Comparison of ENCODE assay signal across 1 cellular context in the genomic region with DNA sequence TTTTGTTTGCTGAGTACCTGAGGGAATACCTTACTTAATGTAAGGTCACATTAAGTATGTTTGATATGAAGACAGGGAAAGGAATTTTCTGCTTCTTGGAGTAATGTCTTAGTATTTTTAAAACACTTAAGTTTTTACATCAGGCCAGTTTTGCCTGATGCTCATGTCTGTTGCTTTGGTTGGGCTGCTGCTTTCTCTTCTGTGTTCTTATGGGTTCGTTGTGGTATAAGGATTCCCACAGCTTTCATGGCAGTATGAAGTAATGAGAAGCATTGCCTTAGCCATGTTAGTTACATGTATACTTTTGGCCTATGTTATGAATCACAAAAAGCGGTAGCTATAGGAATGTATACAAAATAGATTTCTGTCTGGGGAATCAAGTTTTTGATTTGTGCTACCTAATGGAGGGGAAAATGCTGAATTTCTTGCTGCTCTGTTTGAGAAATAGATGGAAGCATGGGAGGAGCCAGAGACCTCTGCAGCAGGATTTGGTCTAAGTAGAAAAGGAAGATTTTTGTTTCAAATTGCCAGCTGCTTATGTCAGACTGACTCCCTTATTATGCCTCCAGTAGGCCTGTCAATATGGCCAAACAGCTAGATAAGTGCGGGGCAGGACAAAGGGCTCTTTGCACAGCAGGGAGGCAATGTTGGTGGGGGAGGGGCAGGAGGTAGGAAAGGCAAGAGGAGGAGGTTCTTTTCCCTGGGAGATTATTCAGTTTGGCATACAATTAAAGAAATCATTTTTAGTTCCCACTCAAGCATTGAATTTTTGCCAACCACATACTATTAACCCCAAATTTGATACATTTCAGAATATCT.
A peak's percentile ranks its signal among the peaks of the same experiment; 100 is the strongest.
TF ChIP-seq lines count a peak whose summit lies in the region.

No MANE protein-coding gene starts in this region.

TF ChIP-seq in H1, 55 proteins besides CTCF, POLR2A, EP300 and RAD21 (continued from another document):
- TF ChIP-seq PHF8 (conservative IDR thresholded peaks at IDR 0.05; ENCODE audit: low read depth, low read length) (no peak), HDAC2 (IDR thresholded peaks at IDR 0.05; ENCODE audit: borderline replicate concordance in 1 of 2, low read depth in 2 of 2, low read length in 2 of 2) (peak in 1 of 2 experiments; percentile 59; a peak in 1 of 4 replicates), KDM5A (IDR thresholded peaks at IDR 0.05; ENCODE audit: low read length) (no peak), SP1 (IDR thresholded peaks at IDR 0.05; ENCODE audit: low read depth, low read length) (0 out of 2 replicates have a peak, but pooled peaks have one; percentile 65), NRF1 (IDR thresholded peaks at IDR 0.05; ENCODE audit: low read depth, low read length) (no peak), BCL11A (IDR thresholded peaks at IDR 0.05; ENCODE audit: low read depth in 2 of 2, low read length in 2 of 2) (peak in 1 of 2 experiments; percentile 33), SIN3A (conservative IDR thresholded peaks at IDR 0.05 in 1 of 2, IDR thresholded peaks at IDR 0.05 in 1 of 2; ENCODE audit: low read depth in 1 of 2, low read length in 2 of 2) (peak; percentile 70 to 72; a peak in 2 of 4 replicates), ASH2L (IDR thresholded peaks at IDR 0.05; ENCODE audit: low read length) (peak; percentile 59), TAF7 (optimal IDR thresholded peaks at IDR 0.05; ENCODE audit: borderline replicate concordance, low read depth, low read length) (no peak), HDAC6 (IDR thresholded peaks at IDR 0.05; ENCODE audit: low read depth, low read length) (no peak), SAP30 (IDR thresholded peaks at IDR 0.05; ENCODE audit: insufficient read depth, insufficient replicate concordance, low read length) (peak; percentile 74)
TF ChIP-seq in H1: peak in this region for 7.
